In the genomic region with DNA sequence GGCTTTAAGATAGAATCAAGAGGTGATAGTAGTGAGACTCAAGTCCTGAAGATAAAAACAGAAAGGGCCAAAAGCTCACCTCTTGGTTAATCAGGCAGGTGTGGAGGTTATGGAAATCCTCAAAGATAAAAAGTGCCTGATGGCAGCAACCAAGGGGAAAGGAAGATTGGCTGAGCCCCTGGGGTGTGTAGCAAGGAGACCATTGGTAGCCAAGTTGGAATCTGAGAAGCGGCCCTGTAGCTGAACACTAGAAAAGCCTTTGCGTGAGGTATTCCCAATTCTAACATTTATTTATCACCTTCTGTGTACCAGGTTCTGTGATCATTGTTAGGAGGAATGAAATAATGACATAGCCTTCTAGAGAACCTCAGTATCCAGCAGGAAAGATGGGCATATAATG, we compare ENCODE assay signal across 28 cellular contexts.
DNase-seq lines count a peak whose midpoint lies in the region; ATAC-seq and TF ChIP-seq lines count a peak whose summit lies in the region.
"Had no signal": no experiment of that assay in that cellular context is flagged by ENCODE, and none has a peak within 500 bp of the region (broad histone marks: within the 10 kb centered on the region; RNA-seq: fewer than 3 reads in every experiment).

No MANE protein-coding gene starts in this region.

- no peak overlapping the region for H3K9ac ChIP-seq in Karpas-422 (ENCODE audit: low read length)
- H3K9ac ChIP-seq: BLaER1 had no signal

- no peak overlapping the region for H3K4me3 Mint-ChIP-seq in activated naive CD8-positive, alpha-beta T cell
- H3K4me3 Mint-ChIP-seq in activated naive CD8-positive, alpha-beta T cell treated with anti-CD3 and anti-CD28 coated beads, Interleukin-2, amount 50 U/mL, for 24 hours: no peak overlapping the region
- H3K4me3 Mint-ChIP-seq in T-cell (no peak overlapping the region), mesothelial cell of epicardium (no peak overlapping the region)
- H3K4me3 Mint-ChIP-seq: activated CD4-positive, alpha-beta memory T cell treated with anti-CD3 and anti-CD28 coated beads, Interleukin-2, amount 10 ng/mL, durations not matched to agents 7 days and 5 days; central memory CD8-positive, alpha-beta T cell; dendritic cell treated with granulocyte-macrophage colony-stimulating factor and Interleukin-4, amounts not matched to agents 40 ng/mL and 50 ng/mL, for 4 days had no signal

- peak overlapping the region; percentile 22 for H3K27ac Mint-ChIP-seq in activated naive CD8-positive, alpha-beta T cell
- H3K27ac Mint-ChIP-seq in activated naive CD8-positive, alpha-beta T cell treated with anti-CD3 and anti-CD28 coated beads, Interleukin-2, amount 50 U/mL, for 24 hours: no peak overlapping the region
- H3K27ac Mint-ChIP-seq in T-cell (peak overlapping the region; percentile 36 to 55), mesothelial cell of epicardium (peak overlapping the region; percentile 23)
- H3K27ac Mint-ChIP-seq: activated CD4-positive, alpha-beta memory T cell treated with anti-CD3 and anti-CD28 coated beads, Interleukin-2, amount 10 ng/mL, durations not matched to agents 7 days and 5 days had no signal

- no peaks in the 10 kb centered on the region for H3K9me3 ChIP-seq in Karpas-422 (ENCODE audit: low read length)
- H3K9me3 ChIP-seq: BLaER1, suprapubic skin had no signal

- H3K4me2 ChIP-seq in Karpas-422 (ENCODE audit: low read depth, low read length, poor library complexity, severe bottlenecking): no peak overlapping the region
- H3K4me2 ChIP-seq: BLaER1 had no signal

- no peaks in the 10 kb centered on the region for H4K20me1 ChIP-seq in Karpas-422 (ENCODE audit: insufficient read depth, low read depth, low read length)

- H3K9me3 Mint-ChIP-seq in activated naive CD8-positive, alpha-beta T cell (ENCODE audit: low read depth): no peaks in the 10 kb centered on the region
- H3K9me3 Mint-ChIP-seq in activated naive CD8-positive, alpha-beta T cell treated with anti-CD3 and anti-CD28 coated beads, Interleukin-2, amount 50 U/mL, for 24 hours: no peaks in the 10 kb centered on the region
- H3K9me3 Mint-ChIP-seq in T-cell (no peaks in the 10 kb centered on the region), mesothelial cell of epicardium (no peaks in the 10 kb centered on the region)
- H3K9me3 Mint-ChIP-seq: activated CD4-positive, alpha-beta memory T cell treated with anti-CD3 and anti-CD28 coated beads, Interleukin-2, amount 10 ng/mL, durations not matched to agents 7 days and 5 days; central memory CD8-positive, alpha-beta T cell; dendritic cell treated with granulocyte-macrophage colony-stimulating factor and Interleukin-4, amounts not matched to agents 40 ng/mL and 50 ng/mL, for 4 days had no signal

- CTCF ChIA-PET in T-cell (lab: Charles Lee): no interaction called here

- no peak for ATAC-seq in activated naive CD8-positive, alpha-beta T cell treated with anti-CD3 and anti-CD28 coated beads, Interleukin-2, amount 50 U/mL, for 24 hours
- ATAC-seq in T-cell (replicated peaks in 1 of 4) (no peak), GM18870 (IDR thresholded peaks at IDR 0.05; ENCODE audit: unreplicated experiment) (no peak)
- ATAC-seq: esophagus mucosa, left ventricle myocardium superior, PC-3 had no signal

- H3K36me3 Mint-ChIP-seq in activated naive CD8-positive, alpha-beta T cell: peaks cover 6% of the 10 kb centered on the region
- peaks cover 6% of the 10 kb centered on the region for H3K36me3 Mint-ChIP-seq in activated naive CD8-positive, alpha-beta T cell treated with anti-CD3 and anti-CD28 coated beads, Interleukin-2, amount 50 U/mL, for 24 hours (ENCODE audit: low read depth)
- H3K36me3 Mint-ChIP-seq in T-cell (peaks cover 15% of the 10 kb centered on the region), mesothelial cell of epicardium (peaks cover 5% of the 10 kb centered on the region)

- H3K9me2 ChIP-seq in Karpas-422 (replicated peaks; ENCODE audit: insufficient read depth, low read length): no peaks in the 10 kb centered on the region

- H3K4me3 ChIP-seq in Karpas-422 (ENCODE audit: low read length): no peak overlapping the region
- H3K4me3 ChIP-seq: BLaER1, suprapubic skin had no signal

- POLR2A ChIA-PET in T-cell (lab: Charles Lee): interaction anchor here (0.6 to 0.7 kb wide), 2 partner anchors 51 to 974 kb away, joined by 3 read pairs; no protein-coding TSS in a partner anchor

- H3K79me2 ChIP-seq in Karpas-422 (ENCODE audit: low read length): peaks cover 94% of the 10 kb centered on the region

- no peaks in the 10 kb centered on the region for H3K27me3 Mint-ChIP-seq in activated naive CD8-positive, alpha-beta T cell
- no peaks in the 10 kb centered on the region for H3K27me3 Mint-ChIP-seq in activated naive CD8-positive, alpha-beta T cell treated with anti-CD3 and anti-CD28 coated beads, Interleukin-2, amount 50 U/mL, for 24 hours
- H3K27me3 Mint-ChIP-seq in T-cell (no peaks in the 10 kb centered on the region), mesothelial cell of epicardium (ENCODE audit: low read depth) (no peaks in the 10 kb centered on the region)
- H3K27me3 Mint-ChIP-seq: activated CD4-positive, alpha-beta memory T cell treated with anti-CD3 and anti-CD28 coated beads, Interleukin-2, amount 10 ng/mL, durations not matched to agents 7 days and 5 days; central memory CD8-positive, alpha-beta T cell; dendritic cell treated with granulocyte-macrophage colony-stimulating factor and Interleukin-4, amounts not matched to agents 40 ng/mL and 50 ng/mL, for 4 days had no signal

- H3K36me3 ChIP-seq in Karpas-422 (ENCODE audit: insufficient read depth, low read length): no peaks in the 10 kb centered on the region; the same call in 1 of the 2 replicates

- H3K27me3 ChIP-seq in Karpas-422 (ENCODE audit: low read length): no peaks in the 10 kb centered on the region
- H3K27me3 ChIP-seq: BLaER1, suprapubic skin had no signal

- no peak overlapping the region for H2AFZ ChIP-seq in Karpas-422 (ENCODE audit: low read length)

- H3K4me1 Mint-ChIP-seq in activated naive CD8-positive, alpha-beta T cell (ENCODE audit: low read depth): peaks cover 57% of the 10 kb centered on the region
- H3K4me1 Mint-ChIP-seq in activated naive CD8-positive, alpha-beta T cell treated with anti-CD3 and anti-CD28 coated beads, Interleukin-2, amount 50 U/mL, for 24 hours: peaks cover 35% of the 10 kb centered on the region
- H3K4me1 Mint-ChIP-seq in T-cell (peaks cover 52 to 60% (median 58%) of the 10 kb centered on the region in 3 donors), mesothelial cell of epicardium (peaks cover 31% of the 10 kb centered on the region)

- no peak overlapping the region for H3K27ac ChIP-seq in Karpas-422 (ENCODE audit: low read length)
- H3K27ac ChIP-seq: BLaER1, suprapubic skin had no signal

- peaks cover 22% of the 10 kb centered on the region for H3K4me1 ChIP-seq in Karpas-422 (ENCODE audit: low read length)
- H3K4me1 ChIP-seq: BLaER1, suprapubic skin had no signal

- TF ChIP-seq CTCF in mesothelial cell of epicardium (IDR thresholded peaks at IDR 0.05; ENCODE audit: unreplicated experiment): no peak

- DNase-seq in activated naive CD8-positive, alpha-beta T cell treated with anti-CD3 and anti-CD28 coated beads, Interleukin-2, amount 50 U/mL, for 24 hours: no peak
- no peak for DNase-seq in T-cell
- DNase-seq in mesothelial cell of epicardium (ENCODE audit: low spot score in 2 of 2, unreplicated experiment in 2 of 2): no peak
- DNase-seq in Karpas-422: no peak
- no peak for DNase-seq in SIG-M5 treated with dmso at 0.1 percent for 504 hours (lab: John Stamatoyannopoulos, UW; ENCODE audit: unreplicated experiment)
- DNase-seq: ACHN; activated CD4-positive, alpha-beta memory T cell treated with anti-CD3 and anti-CD28 coated beads, Interleukin-2, amount 10 ng/mL, durations not matched to agents 7 days and 5 days; activated CD4-positive, CD25-positive, alpha-beta regulatory T cell treated with anti-CD3 and anti-CD28 coated beads, Interleukin-2, amount 50 U/mL, for 72 hours; activated CD8-positive, alpha-beta memory T cell treated with anti-CD3 and anti-CD28 coated beads, Interleukin-2, amount 50 U/mL, for 4 hours; activated effector memory CD4-positive, alpha-beta T cell treated with Interleukin-2 at 50 U/mL for 16 hours; COR-L47; DMS79; glutamatergic neuron; kidney; left ventricle myocardium superior; MV-4-11; NCI-H1436 treated with DMSO at 0.1 percent for 48 hours; NCI-H69; nucleus accumbens; PC-3; stimulated activated naive CD4-positive, alpha-beta T cell had no signal
